Comparison of ENCODE assay signal across 8 cellular contexts in genomic region chr14:103871596-103872480, GRCh38. TPM values are rescaled to one million over a fixed set of nuclear protein-coding genes. Genes with fewer than 3 reads are reported as not detected.
DNase-seq lines count a peak whose midpoint lies in the region; ATAC-seq and TF ChIP-seq lines count a peak whose summit lies in the region.

No MANE protein-coding gene starts in this region.

- 30% methylated on average over 11 of the region's 53 CpGs for WGBS in suprapubic skin

- H3K27ac ChIP-seq in suprapubic skin: peak overlapping the region; percentile 20

- CTCF ChIA-PET in activated CD4-positive, alpha-beta T cell treated with anti-CD3 and anti-CD28 coated beads, Interleukin-2, amount 10 ng/mL, durations not matched to agents 7 days and 5 days (lab: Charles Lee): no interaction called here

- peaks cover 16% of the 10 kb centered on the region for H3K4me1 Mint-ChIP-seq in activated CD4-positive, alpha-beta T cell treated with anti-CD3 and anti-CD28 coated beads, Interleukin-2, amount 10 ng/mL, durations not matched to agents 7 days and 5 days
- peaks cover 44% of the 10 kb centered on the region for H3K4me1 Mint-ChIP-seq in nephron progenitor cell

- peak; percentile 69 for DNase-seq in activated CD4-positive, alpha-beta T cell treated with anti-CD3 and anti-CD28 coated beads, Interleukin-2, amount 10 ng/mL, durations not matched to agents 7 days and 5 days
- DNase-seq in effector CD4-positive, alpha-beta T cell: peak; percentile 57
- DNase-seq in nephron progenitor cell (peak; percentile 66), suprapubic skin (ENCODE audit: low spot score in 2 of 2) (no peak), kidney glomerular epithelial cell (lab: John Stamatoyannopoulos, UW) (no peak), NCI-H446 treated with DMSO at 0.1 percent for 48 hours (lab: John Stamatoyannopoulos, UW) (no peak)

- H3K9me3 ChIP-seq in suprapubic skin: no peaks in the 10 kb centered on the region

- POLR2A ChIA-PET in activated CD4-positive, alpha-beta T cell treated with anti-CD3 and anti-CD28 coated beads, Interleukin-2, amount 10 ng/mL, durations not matched to agents 7 days and 5 days (lab: Charles Lee): no interaction called here

- TF ChIP-seq POLR2A in suprapubic skin (IDR thresholded peaks at IDR 0.05): no peak

- no peak for TF ChIP-seq CTCF in nephron progenitor cell (IDR thresholded peaks at IDR 0.05)
- no peak for TF ChIP-seq CTCF in suprapubic skin (IDR thresholded peaks at IDR 0.05)

- TF ChIP-seq EP300 in suprapubic skin (IDR thresholded peaks at IDR 0.05): no peak

- peak overlapping the region; percentile 46 for H3K4me3 ChIP-seq in suprapubic skin

- H3K36me3 Mint-ChIP-seq in activated CD4-positive, alpha-beta T cell treated with anti-CD3 and anti-CD28 coated beads, Interleukin-2, amount 10 ng/mL, durations not matched to agents 7 days and 5 days (ENCODE audit: low read depth): no peaks in the 10 kb centered on the region
- H3K36me3 Mint-ChIP-seq in nephron progenitor cell (ENCODE audit: low read depth): no peaks in the 10 kb centered on the region

- peak overlapping the region; percentile 91 for H3K27ac Mint-ChIP-seq in activated CD4-positive, alpha-beta T cell treated with anti-CD3 and anti-CD28 coated beads, Interleukin-2, amount 10 ng/mL, durations not matched to agents 7 days and 5 days
- no peak overlapping the region for H3K27ac Mint-ChIP-seq in nephron progenitor cell

- no peaks in the 10 kb centered on the region for H3K9me3 Mint-ChIP-seq in activated CD4-positive, alpha-beta T cell treated with anti-CD3 and anti-CD28 coated beads, Interleukin-2, amount 10 ng/mL, durations not matched to agents 7 days and 5 days
- H3K9me3 Mint-ChIP-seq in nephron progenitor cell: no peaks in the 10 kb centered on the region

- no peaks in the 10 kb centered on the region for H3K27me3 Mint-ChIP-seq in activated CD4-positive, alpha-beta T cell treated with anti-CD3 and anti-CD28 coated beads, Interleukin-2, amount 10 ng/mL, durations not matched to agents 7 days and 5 days
- peaks cover 8% of the 10 kb centered on the region for H3K27me3 Mint-ChIP-seq in nephron progenitor cell (ENCODE audit: low read depth, poor library complexity)

- ATAC-seq in GM18502 (IDR thresholded peaks at IDR 0.05; ENCODE audit: poor library complexity, unreplicated experiment): peak; percentile 82
- ATAC-seq in HG03280 (IDR thresholded peaks at IDR 0.05; ENCODE audit: unreplicated experiment): peak; percentile 88

- H3K4me3 Mint-ChIP-seq in activated CD4-positive, alpha-beta T cell treated with anti-CD3 and anti-CD28 coated beads, Interleukin-2, amount 10 ng/mL, durations not matched to agents 7 days and 5 days: peak overlapping the region; percentile 78
- peak overlapping the region; percentile 67 for H3K4me3 Mint-ChIP-seq in nephron progenitor cell

- H3K4me1 ChIP-seq in suprapubic skin: peaks cover 47% of the 10 kb centered on the region

- H3K27me3 ChIP-seq in suprapubic skin: no peaks in the 10 kb centered on the region

- H3K36me3 ChIP-seq in suprapubic skin: no peaks in the 10 kb centered on the region

RNA-seq across cellular contexts. Expression of gene PPP1R13B, which starts 24.5 kb away (rescaled TPM):
- 10 to 100 TPM; 11.6 to 12.0 TPM for total RNA-seq in activated CD4-positive, alpha-beta T cell treated with anti-CD3 and anti-CD28 coated beads, Interleukin-2, amount 10 ng/mL, durations not matched to agents 7 days and 5 days
- total RNA-seq in suprapubic skin: 10 to 100 TPM; 21.7 to 51.6 (median 36.4) TPM

RNA-seq across cellular contexts. Expression of gene TDRD9, which starts 56.4 kb away (rescaled TPM):
- under 1 TPM; 0.60 to 0.62 TPM for total RNA-seq in activated CD4-positive, alpha-beta T cell treated with anti-CD3 and anti-CD28 coated beads, Interleukin-2, amount 10 ng/mL, durations not matched to agents 7 days and 5 days
- 1 to 10 TPM in 2 of 4 donors, not detected in 2; 1.0 to 1.7 TPM for total RNA-seq in suprapubic skin

Comparison
In these comparisons a context has a peak if more than half of its experiments do, and no peak if none do; other contexts are left out.
1. DNase-seq: peak in activated CD4-positive, alpha-beta T cell treated with anti-CD3 and anti-CD28 coated beads, Interleukin-2, amount 10 ng/mL, durations not matched to agents 7 days and 5 days (single experiment), effector CD4-positive, alpha-beta T cell (single experiment) and nephron progenitor cell (single experiment); none in suprapubic skin (0 of 2), kidney glomerular epithelial cell (single experiment) and NCI-H446 treated with DMSO at 0.1 percent for 48 hours (single experiment).